Comparison of ENCODE assay signal across 8 cellular contexts in genomic region chr16:15672514-15673167, GRCh38. TPM values are rescaled to one million over a fixed set of nuclear protein-coding genes. Genes with fewer than 3 reads are reported as not detected.
DNase-seq lines count a peak whose midpoint lies in the region; ATAC-seq and TF ChIP-seq lines count a peak whose summit lies in the region.

No MANE protein-coding gene starts in this region.

- peak; percentile 38 to 89 (median 79) for DNase-seq in CD8-positive, alpha-beta memory T cell
- DNase-seq in NCI-H345 treated with DMSO at 0.1 percent for 48 hours (lab: John Stamatoyannopoulos, UW; ENCODE audit: unreplicated experiment): peak; percentile 91
- peak; percentile 59 for DNase-seq in activated T-cell treated with anti-CD3 and anti-CD28 coated beads for 1 hour (ENCODE audit: low read depth)
- peak; percentile 32 for DNase-seq in epithelial cell of proximal tubule (ENCODE audit: low read depth)
- peak; percentile 32 for DNase-seq in stimulated activated CD8-positive, alpha-beta memory T cell treated with anti-CD3 and anti-CD28 coated beads, Interleukin-7, amount 100 ng/mL, for 1 hour (ENCODE audit: low read depth in 2 of 2)
- DNase-seq in NCI-H1048 (lab: John Stamatoyannopoulos, UW): no peak

- H3K27me3 ChIP-seq in CD8-positive, alpha-beta memory T cell (ENCODE audit: insufficient read depth, low read length, poor library complexity, severe bottlenecking): no peaks in the 10 kb centered on the region
- H3K27me3 ChIP-seq in muscle layer of colon (ENCODE audit: control insufficient read depth in 1 of 2, insufficient read depth in 2 of 2, low read length in 2 of 2): no peaks in the 10 kb centered on the region

- no peak for TF ChIP-seq CTCF in epithelial cell of proximal tubule (conservative IDR thresholded peaks at IDR 0.05; ENCODE audit: low read depth, low read length)

- POLR2A ChIA-PET in CD8-positive, alpha-beta memory T cell (lab: Charles Lee): interaction anchor here (0.7 to 2.7 kb wide), 3 partner anchors 27 to 59 kb away, joined by 3 to 12 read pairs (median 3); partner anchors contain the start of gene MARF1

- no peaks in the 10 kb centered on the region for H3K9me3 Mint-ChIP-seq in CD8-positive, alpha-beta memory T cell

- peak overlapping the region; percentile 88 to 99 (median 96) for H3K27ac Mint-ChIP-seq in CD8-positive, alpha-beta memory T cell

- ATAC-seq in HG02840 (IDR thresholded peaks at IDR 0.05; ENCODE audit: low FRiP score, unreplicated experiment): no peak

- H3K9ac ChIP-seq in muscle layer of colon (ENCODE audit: low read length): peak overlapping the region; percentile 21

- H3K4me1 ChIP-seq in CD8-positive, alpha-beta memory T cell (ENCODE audit: insufficient read depth, low read length): peaks cover 26% of the 10 kb centered on the region
- H3K4me1 ChIP-seq in muscle layer of colon (ENCODE audit: insufficient read depth, low read length): peaks cover 16% of the 10 kb centered on the region

- H3K4me1 Mint-ChIP-seq in CD8-positive, alpha-beta memory T cell: peaks cover 30 to 50% (median 44%) of the 10 kb centered on the region in 3 donors

- no peaks in the 10 kb centered on the region for H3K9me3 ChIP-seq in CD8-positive, alpha-beta memory T cell (ENCODE audit: low read length)
- no peaks in the 10 kb centered on the region for H3K9me3 ChIP-seq in muscle layer of colon (ENCODE audit: low read length)

- peaks cover 0 to 84% (median 5%) of the 10 kb centered on the region in 3 donors for H3K36me3 Mint-ChIP-seq in CD8-positive, alpha-beta memory T cell

- H3K27me3 Mint-ChIP-seq in CD8-positive, alpha-beta memory T cell: no peaks in the 10 kb centered on the region

- H3K27ac ChIP-seq in CD8-positive, alpha-beta memory T cell (ENCODE audit: low read depth, low read length): peak overlapping the region; percentile 54
- H3K27ac ChIP-seq in muscle layer of colon (ENCODE audit: low read depth, low read length): peak overlapping the region; percentile 59

- H3K36me3 ChIP-seq in CD8-positive, alpha-beta memory T cell (ENCODE audit: insufficient read depth, low read length): peaks cover 17% of the 10 kb centered on the region
- peaks cover 30% of the 10 kb centered on the region for H3K36me3 ChIP-seq in muscle layer of colon (ENCODE audit: insufficient read depth, low read length)

- peak overlapping the region; percentile 41 for H3K4me3 ChIP-seq in CD8-positive, alpha-beta memory T cell (ENCODE audit: low read length)
- H3K4me3 ChIP-seq in epithelial cell of proximal tubule (ENCODE audit: low read depth, low read length) (no peak overlapping the region), muscle layer of colon (ENCODE audit: low read depth in 1 of 2, low read length in 2 of 2) (no peak overlapping the region)

- CTCF ChIA-PET in CD8-positive, alpha-beta memory T cell (lab: Charles Lee): interaction anchor here (1.0 to 1.1 kb wide), 2 partner anchors 17 to 30 kb away, joined by 3 to 5 read pairs; partner anchors contain the start of gene MARF1

- peak overlapping the region in 6 of 7 donors; percentile 38 to 77 (median 62) for H3K4me3 Mint-ChIP-seq in CD8-positive, alpha-beta memory T cell

RNA-seq across cellular contexts. Expression of gene NDE1, which starts 22.6 kb away (rescaled TPM):
- total RNA-seq in CD8-positive, alpha-beta memory T cell: 100 to 1,000 TPM; 113 to 123 TPM
- 55.9 TPM for polyA plus RNA-seq in CD8-positive, alpha-beta memory T cell
- 45.3 and 47.7 TPM in 2 replicates for total RNA-seq in epithelial cell of proximal tubule

RNA-seq across cellular contexts. Expression of gene MARF1, which starts 29.7 kb away (rescaled TPM):
- total RNA-seq in CD8-positive, alpha-beta memory T cell: 10 to 100 TPM; 69.0 to 75.3 TPM
- 16.9 TPM for polyA plus RNA-seq in CD8-positive, alpha-beta memory T cell
- total RNA-seq in epithelial cell of proximal tubule: 6.9 and 9.5 TPM in 2 replicates
